Comparison of ENCODE assay signal across 18 cellular contexts in the genomic region with DNA sequence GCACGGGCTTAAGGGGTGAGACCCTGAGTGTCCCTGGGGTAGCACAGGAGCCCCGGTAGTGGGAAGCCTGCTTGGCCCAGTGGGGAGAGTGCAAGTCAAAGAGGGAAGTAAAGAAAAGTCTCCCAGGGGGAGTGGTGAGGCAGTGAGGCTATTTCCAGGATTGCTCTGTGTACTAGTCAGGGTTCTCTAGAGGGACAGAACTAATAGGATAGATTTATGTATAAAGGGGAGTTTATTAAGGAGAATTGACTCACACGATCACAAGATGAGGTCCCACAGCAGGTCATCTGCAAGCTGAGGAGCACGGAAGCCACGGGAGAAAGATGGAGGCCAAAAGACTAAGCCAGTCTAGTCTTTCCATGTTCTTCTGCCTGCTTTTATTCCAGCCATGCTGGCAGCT. TPM values are rescaled to one million over a fixed set of nuclear protein-coding genes. Genes with fewer than 3 reads are reported as not detected.
A peak's percentile ranks its signal among the peaks of the same experiment; 100 is the strongest.
DNase-seq lines count a peak whose midpoint lies in the region; ATAC-seq and TF ChIP-seq lines count a peak whose summit lies in the region.
"Had no signal": no experiment of that assay in that cellular context is flagged by ENCODE, and none has a peak within 500 bp of the region (broad histone marks: within the 10 kb centered on the region; RNA-seq: fewer than 3 reads in every experiment).

No MANE protein-coding gene starts in this region.

- H3K79me1 ChIP-seq in neuronal stem cell (ENCODE audit: low read depth, low read length): no peaks in the 10 kb centered on the region

- H3K9me3 Mint-ChIP-seq in CD14-positive monocyte: peaks cover 0 to 6% (median 0%) of the 10 kb centered on the region in 7 donors

- H3K36me3 ChIP-seq in BLaER1 (no peaks in the 10 kb centered on the region), Karpas-422 (ENCODE audit: insufficient read depth, low read length) (no peaks in the 10 kb centered on the region), neuronal stem cell (replicated peaks in 1 of 2; ENCODE audit: control insufficient read depth in 2 of 2, insufficient read depth in 2 of 2, low read length in 2 of 2) (no peaks in the 10 kb centered on the region)

- no peak overlapping the region for H3K23ac ChIP-seq in neuronal stem cell (ENCODE audit: low read depth, low read length, poor library complexity)

- H2AFZ ChIP-seq in Karpas-422 (ENCODE audit: low read length) (no peak overlapping the region), neuronal stem cell (ENCODE audit: low read length) (peak overlapping the region; percentile 20)

- H3K9me2 ChIP-seq in Karpas-422 (replicated peaks; ENCODE audit: insufficient read depth, low read length): no peaks in the 10 kb centered on the region

- intact Hi-C loops in CD14-positive monocyte (cut with micrococcal nuclease): no loop called here
- intact Hi-C loops in sciatic nerve (cut with DNase I): no loop called here

- peaks cover 0 to 7% (median 4%) of the 10 kb centered on the region in 3 donors for H3K27me3 Mint-ChIP-seq in CD14-positive monocyte (ENCODE audit: low read depth in 3 of 3)

- no peak for TF ChIP-seq CTCF in fibroblast of mammary gland (conservative IDR thresholded peaks at IDR 0.05; ENCODE audit: control insufficient read depth, insufficient read depth, low read depth, low read length)
- TF ChIP-seq CTCF in CD14-positive monocyte (IDR thresholded peaks at IDR 0.05): no peak

- no peak overlapping the region for H2BK15ac ChIP-seq in neuronal stem cell (ENCODE audit: low read length)

- no peak overlapping the region for H2BK12ac ChIP-seq in neuronal stem cell (ENCODE audit: low read length)

- H3K27me3 ChIP-seq in BLaER1 (no peaks in the 10 kb centered on the region), Karpas-422 (ENCODE audit: low read length) (no peaks in the 10 kb centered on the region), neuronal stem cell (ENCODE audit: control insufficient read depth in 3 of 3, insufficient read depth in 3 of 3, low read depth in 1 of 3, low read length in 3 of 3) (no peaks in the 10 kb centered on the region)

- H2BK120ac ChIP-seq in neuronal stem cell (ENCODE audit: low read depth, low read length): no peak overlapping the region

- no peaks in the 10 kb centered on the region for H3K36me3 Mint-ChIP-seq in CD14-positive monocyte
- H3K36me3 Mint-ChIP-seq: CD4-positive, alpha-beta memory T cell had no signal

- H4K91ac ChIP-seq in neuronal stem cell (ENCODE audit: low read depth, low read length, poor library complexity): no peak overlapping the region

- H3K4me1 ChIP-seq in BLaER1: peaks cover 68% of the 10 kb centered on the region
- peaks cover 86% of the 10 kb centered on the region for H3K4me1 ChIP-seq in Karpas-422 (ENCODE audit: low read length)
- H3K4me1 ChIP-seq in neuronal stem cell (ENCODE audit: control insufficient read depth in 2 of 2, insufficient read depth in 1 of 2, low read depth in 1 of 2, low read length in 2 of 2): peaks cover 0 to 3% of the 10 kb centered on the region in 2 donors

- H3K9me3 ChIP-seq in BLaER1: peaks cover 4% of the 10 kb centered on the region
- no peaks in the 10 kb centered on the region for H3K9me3 ChIP-seq in Karpas-422 (ENCODE audit: low read length)
- no peaks in the 10 kb centered on the region for H3K9me3 ChIP-seq in neuronal stem cell (replicated peaks in 1 of 2; ENCODE audit: control insufficient read depth in 2 of 2, insufficient read depth in 1 of 2, low read depth in 1 of 2, low read length in 2 of 2)

- no peak overlapping the region for H3K18ac ChIP-seq in neuronal stem cell (ENCODE audit: low read length)

- no peak overlapping the region for H4K8ac ChIP-seq in neuronal stem cell (ENCODE audit: low read depth, low read length)

- no CpG with 5 or more reads among the region's 5 CpGs for WGBS in neuronal stem cell (ENCODE audit: extremely low coverage in 2 of 2, insufficient read length in 2 of 2, insufficient replicate concordance in 1 of 2), 2 donors

- H2AK5ac ChIP-seq in neuronal stem cell (ENCODE audit: low read depth, low read length): no peak overlapping the region

- H3K27ac ChIP-seq in BLaER1 (peak overlapping the region; percentile 86), Karpas-422 (ENCODE audit: low read length) (peak overlapping the region; percentile 88), neuronal stem cell (replicated peaks; ENCODE audit: low read length) (no peak overlapping the region)
- H3K27ac ChIP-seq: C4-2B had no signal

- H3K9ac ChIP-seq in BLaER1: peak overlapping the region; percentile 55
- peak overlapping the region; percentile 71 for H3K9ac ChIP-seq in Karpas-422 (ENCODE audit: low read length)
- no peak overlapping the region for H3K9ac ChIP-seq in neuronal stem cell (ENCODE audit: low read depth, low read length, poor library complexity)

- H3K4me1 Mint-ChIP-seq in CD14-positive monocyte: no peaks in the 10 kb centered on the region
- H3K4me1 Mint-ChIP-seq: CD4-positive, alpha-beta memory T cell had no signal

- no peak overlapping the region for H2BK5ac ChIP-seq in neuronal stem cell (ENCODE audit: low read length)

- ATAC-seq in GM18867 (IDR thresholded peaks at IDR 0.05; ENCODE audit: unreplicated experiment) (no peak), sciatic nerve (no peak)

- peak; percentile 68 for DNase-seq in Karpas-422
- DNase-seq in fibroblast of mammary gland (ENCODE audit: low read depth): peak; percentile 51
- no peak for DNase-seq in neuronal stem cell (ENCODE audit: low spot score)
- no peak for DNase-seq in CD14-positive monocyte (ENCODE audit: low spot score)
- no peak for DNase-seq in sciatic nerve (ENCODE audit: low spot score)
- DNase-seq: 8988T; CD4-positive, alpha-beta memory T cell; DMS153; DMS79; GF-D8; H9; IMR-90 had no signal

- H3K79me2 ChIP-seq in Karpas-422 (ENCODE audit: low read length): no peaks in the 10 kb centered on the region

- peak overlapping the region; percentile 59 for H3K4me3 ChIP-seq in BLaER1
- H3K4me3 ChIP-seq in Karpas-422 (ENCODE audit: low read length): peak overlapping the region; percentile 59
- H3K4me3 ChIP-seq in fibroblast of mammary gland (ENCODE audit: control insufficient read depth, low read depth, low read length): no peak overlapping the region
- H3K4me3 ChIP-seq in neuronal stem cell (ENCODE audit: low read length in 2 of 2): no peak overlapping the region

- H3K4me3 Mint-ChIP-seq in CD14-positive monocyte: no peak overlapping the region
- H3K4me3 Mint-ChIP-seq: B cell; CD4-positive, alpha-beta memory T cell; H9 had no signal

- H3K4me2 ChIP-seq in BLaER1: peak overlapping the region; percentile 92
- H3K4me2 ChIP-seq in Karpas-422 (ENCODE audit: low read depth, low read length, poor library complexity, severe bottlenecking): peak overlapping the region; percentile 71
- H3K4me2 ChIP-seq in neuronal stem cell (ENCODE audit: insufficient read depth, low read length, poor library complexity, severe bottlenecking): no peak overlapping the region

- no peak overlapping the region for H3K27ac Mint-ChIP-seq in CD14-positive monocyte
- H3K27ac Mint-ChIP-seq: B cell, H9 had no signal

- H3K14ac ChIP-seq in neuronal stem cell (ENCODE audit: low read length): no peak overlapping the region

- H4K20me1 ChIP-seq in BLaER1 (no peaks in the 10 kb centered on the region), Karpas-422 (ENCODE audit: insufficient read depth, low read depth, low read length) (no peaks in the 10 kb centered on the region)

- H3K4ac ChIP-seq in neuronal stem cell (ENCODE audit: low read length): no peak overlapping the region

RNA-seq across cellular contexts. Expression of a gene that starts 45.5 kb away (rescaled TPM):
- 18.8 and 26.6 TPM in 2 replicates for total RNA-seq in Karpas-422 (2014; rRNA removed; shearing (Covaris generic); ENCODE audit: low replicate concordance)
- 0.21 TPM for polyA plus RNA-seq in neuronal stem cell (2013, experiment 1 of 2)
- 0.19 TPM for polyA plus RNA-seq in neuronal stem cell (2013, experiment 2 of 2)
- polyA plus RNA-seq in CD14-positive monocyte: 10 to 100 TPM; 17.0 to 18.1 TPM
- total RNA-seq in sciatic nerve: 4.1 TPM
- polyA plus RNA-seq: AG04450 had no signal

RNA-seq across cellular contexts. Expression of a gene that starts 57.3 kb away (rescaled TPM):
- 2.7 and 12.4 TPM in 2 replicates for total RNA-seq in Karpas-422 (2014; rRNA removed; shearing (Covaris generic); ENCODE audit: low replicate concordance)
- 0.03 TPM for polyA plus RNA-seq in neuronal stem cell (2013, experiment 1 of 2)
- 0.06 TPM for polyA plus RNA-seq in neuronal stem cell (2013, experiment 2 of 2)
- 10 to 100 TPM; 10.3 to 12.6 TPM for polyA plus RNA-seq in CD14-positive monocyte
- 7.5 TPM for total RNA-seq in sciatic nerve
- total RNA-seq: H1, H9, IMR-90 had no signal
- polyA plus RNA-seq: AG04450, H1, IMR-90 had no signal

Comparison
In these comparisons a context has a peak if more than half of its experiments do, and no peak if none do; other contexts are left out.
1. H3K4me3 ChIP-seq: peak in BLaER1 (single experiment) and Karpas-422 (single experiment); none in fibroblast of mammary gland (single experiment) and neuronal stem cell (0 of 2).
2. DNase-seq: peak in Karpas-422 (single experiment) and fibroblast of mammary gland (single experiment); none in neuronal stem cell (single experiment), CD14-positive monocyte (single experiment) and sciatic nerve (single experiment).